17 cellular contexts compared by ENCODE assay signal in the genomic region with DNA sequence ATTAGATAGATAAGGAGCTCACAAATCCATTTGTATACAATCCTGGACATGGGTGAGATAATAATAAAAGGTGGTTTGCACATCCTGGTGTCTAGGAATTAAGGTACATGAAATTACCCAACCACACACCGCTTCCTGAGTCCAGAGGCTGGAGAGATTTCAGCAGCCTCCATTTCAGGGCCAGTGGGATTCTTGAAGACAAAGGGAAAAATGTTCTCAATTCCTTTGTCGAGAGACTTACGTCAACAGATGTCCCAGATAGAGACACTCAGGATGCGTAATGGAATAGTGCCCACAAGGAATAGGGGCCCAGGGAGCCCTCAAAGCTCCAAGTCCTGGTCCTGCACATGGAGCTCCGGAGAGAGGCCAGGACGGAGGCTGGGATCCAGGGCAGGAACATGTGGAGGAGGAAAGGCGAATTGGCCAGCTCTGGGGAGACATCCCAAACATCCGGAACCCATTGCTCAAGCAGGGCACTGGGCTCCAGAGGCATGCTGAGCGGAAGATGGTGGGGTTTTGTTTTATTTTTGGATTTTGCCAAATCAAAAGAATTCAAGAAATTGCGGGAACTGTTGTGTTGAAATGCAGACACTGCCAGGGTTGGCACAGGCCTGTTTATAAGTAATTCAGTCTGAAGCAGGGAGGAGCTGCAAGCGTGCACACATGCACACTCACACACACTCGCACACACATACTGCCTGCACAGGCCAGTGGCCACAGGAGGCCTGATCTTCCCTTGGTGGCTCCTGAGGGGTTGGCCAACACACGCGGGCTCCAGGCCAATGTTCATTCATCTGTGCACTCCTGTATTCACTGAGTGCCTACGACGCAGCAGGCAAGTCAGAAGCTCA.
DNase-seq lines count a peak whose midpoint lies in the region; ATAC-seq and TF ChIP-seq lines count a peak whose summit lies in the region.
"Had no signal": no experiment of that assay in that cellular context is flagged by ENCODE, and none has a peak within 500 bp of the region (broad histone marks: within the 10 kb centered on the region; RNA-seq: fewer than 3 reads in every experiment).

No MANE protein-coding gene starts in this region.

- peaks cover 0 to 4% (median 0%) of the 10 kb centered on the region in 3 donors for H3K36me3 Mint-ChIP-seq in CD8-positive, alpha-beta memory T cell

- no peak overlapping the region for H3K4me3 ChIP-seq in CD8-positive, alpha-beta memory T cell (ENCODE audit: low read length)
- H3K4me3 ChIP-seq: colonic mucosa, mucosa of descending colon had no signal

- peak; percentile 75 for ATAC-seq in omental fat pad (ENCODE audit: low FRiP score)
- ATAC-seq: mucosa of descending colon had no signal

- peaks cover 9 to 29% of the 10 kb centered on the region in 2 donors for H3K27me3 Mint-ChIP-seq in CD8-positive, alpha-beta memory T cell

- H3K9me3 Mint-ChIP-seq in CD8-positive, alpha-beta memory T cell: peaks cover 0 to 10% (median 3%) of the 10 kb centered on the region in 5 donors
- H3K9me3 Mint-ChIP-seq: activated CD4-positive, alpha-beta T cell treated with anti-CD3 and anti-CD28 coated beads, Interleukin-2, amount 10 ng/mL, durations not matched to agents 7 days and 5 days had no signal

- H3K27ac Mint-ChIP-seq in CD8-positive, alpha-beta memory T cell: no peak overlapping the region
- H3K27ac Mint-ChIP-seq: activated CD4-positive, alpha-beta T cell treated with anti-CD3 and anti-CD28 coated beads, Interleukin-2, amount 10 ng/mL, durations not matched to agents 7 days and 5 days; B cell had no signal

- no peaks in the 10 kb centered on the region for H3K4me1 Mint-ChIP-seq in CD8-positive, alpha-beta memory T cell
- H3K4me1 Mint-ChIP-seq: activated CD4-positive, alpha-beta T cell treated with anti-CD3 and anti-CD28 coated beads, Interleukin-2, amount 10 ng/mL, durations not matched to agents 7 days and 5 days; B cell had no signal

- no peak overlapping the region for H3K27ac ChIP-seq in CD8-positive, alpha-beta memory T cell (ENCODE audit: low read depth, low read length)
- H3K27ac ChIP-seq: colonic mucosa had no signal

- CTCF ChIA-PET in CD8-positive, alpha-beta memory T cell (lab: Charles Lee): no interaction called here

- TF ChIP-seq CTCF in omental fat pad (IDR thresholded peaks at IDR 0.05): no peak

- H3K27me3 ChIP-seq in CD8-positive, alpha-beta memory T cell (ENCODE audit: insufficient read depth, low read length, poor library complexity, severe bottlenecking): no peaks in the 10 kb centered on the region
- H3K27me3 ChIP-seq: colonic mucosa had no signal

- H3K36me3 ChIP-seq in CD8-positive, alpha-beta memory T cell (ENCODE audit: insufficient read depth, low read length): no peaks in the 10 kb centered on the region
- H3K36me3 ChIP-seq: colonic mucosa had no signal

- H3K4me1 ChIP-seq in CD8-positive, alpha-beta memory T cell (ENCODE audit: insufficient read depth, low read length): no peaks in the 10 kb centered on the region
- H3K4me1 ChIP-seq: colonic mucosa had no signal

- no peaks in the 10 kb centered on the region for H3K9me3 ChIP-seq in CD8-positive, alpha-beta memory T cell (ENCODE audit: low read length)
- H3K9me3 ChIP-seq: colonic mucosa, mucosa of descending colon, SK-N-SH had no signal

- H3K4me3 Mint-ChIP-seq in CD8-positive, alpha-beta memory T cell: no peak overlapping the region
- H3K4me3 Mint-ChIP-seq: activated CD4-positive, alpha-beta T cell treated with anti-CD3 and anti-CD28 coated beads, Interleukin-2, amount 10 ng/mL, durations not matched to agents 7 days and 5 days; B cell had no signal

- POLR2A ChIA-PET in CD8-positive, alpha-beta memory T cell (lab: Charles Lee): no interaction called here

- DNase-seq in Ammon's horn (ENCODE audit: low spot score) (peak; percentile 26), HK-2 (ENCODE audit: unreplicated experiment) (peak; percentile 68), RPMI7951 (ENCODE audit: low read depth) (peak; percentile 60), omental fat pad (ENCODE audit: low spot score) (no peak), activated gamma-delta T cell (lab: John Stamatoyannopoulos, UW) (no peak), NAMALWA (ENCODE audit: low spot score) (no peak), ureter (ENCODE audit: low spot score) (no peak)
- DNase-seq in CD8-positive, alpha-beta memory T cell: no peak
- DNase-seq: activated CD4-positive, alpha-beta T cell treated with anti-CD3 and anti-CD28 coated beads, Interleukin-2, amount 10 ng/mL, durations not matched to agents 7 days and 5 days; colonic mucosa; foreskin melanocyte; mucosa of descending colon; NCI-H2081 treated with DMSO at 0.1 percent for 48 hours; NCI-H526; SK-N-SH; stimulated activated CD4-positive, alpha-beta T cell treated with anti-CD3 and anti-CD28 coated beads, Interleukin-2, amount 100 ng/mL, for 24 hours had no signal

Comparison
In these comparisons a context has a peak if more than half of its experiments do, and no peak if none do; other contexts are left out.
1. DNase-seq: peak in Ammon's horn (single experiment), HK-2 (single experiment) and RPMI7951 (single experiment); none in omental fat pad (single experiment), activated gamma-delta T cell (single experiment), NAMALWA (single experiment), ureter (single experiment) and CD8-positive, alpha-beta memory T cell (0 of 5).